Comparison of ENCODE assay signal across 18 cellular contexts in genomic region chr11:11640996-11641395, GRCh38.
"Had no signal": no experiment of that assay in that cellular context is flagged by ENCODE, and none has a peak within 500 bp of the region (broad histone marks: within the 10 kb centered on the region; RNA-seq: fewer than 3 reads in every experiment).

No MANE protein-coding gene starts in this region.

- H3K9me3 Mint-ChIP-seq: activated T-helper 1 cell treated with anti-CD3 and anti-CD28 coated beads, Interleukin-12 subunit alpha, Interleukin-12 subunit beta, Interleukin-2, Interleukin-4 antibody, amounts not matched to agents 30 ng/mL and 10 ng/mL and 1 ng/mL, durations not matched to agents 14 hours and 24 hours and 36 hours had no signal

- H3K9ac ChIP-seq: neural progenitor cell, parathyroid adenoma had no signal

- H3K4me2 ChIP-seq: neural progenitor cell had no signal

- H3K27me3 ChIP-seq: brain microvascular endothelial cell, gastroesophageal sphincter, neural progenitor cell, testis, upper lobe of right lung had no signal

- H3K4me1 Mint-ChIP-seq: activated naive CD8-positive, alpha-beta T cell treated with anti-CD3 and anti-CD28 coated beads for 36 hours had no signal

- DNase-seq: activated CD4-positive, CD25-positive, alpha-beta regulatory T cell treated with anti-CD3 and anti-CD28 coated beads, Interleukin-2, amount 50 U/mL, for 72 hours; activated naive CD8-positive, alpha-beta T cell treated with anti-CD3 and anti-CD28 coated beads for 36 hours; brain microvascular endothelial cell; effector memory CD8-positive, alpha-beta T cell; right cardiac atrium; stimulated activated CD4-positive, alpha-beta T cell treated with anti-CD3 and anti-CD28 coated beads, Interleukin-4, amount 100 ng/mL, for 4 hours; stimulated activated CD8-positive, alpha-beta memory T cell treated with anti-CD3 and anti-CD28 coated beads, Interleukin-4, amount 100 ng/mL, for 48 hours; stimulated activated naive CD4-positive, alpha-beta T cell treated with Interleukin-2 at 50 U/mL for 16 hours; T-helper 9 cell; testis; upper lobe of right lung had no signal

- H3K4me3 Mint-ChIP-seq: activated naive CD8-positive, alpha-beta T cell treated with anti-CD3 and anti-CD28 coated beads for 36 hours; activated T-helper 1 cell treated with anti-CD3 and anti-CD28 coated beads, Interleukin-12 subunit alpha, Interleukin-12 subunit beta, Interleukin-2, Interleukin-4 antibody, amounts not matched to agents 30 ng/mL and 10 ng/mL and 1 ng/mL, durations not matched to agents 14 hours and 24 hours and 36 hours; effector memory CD8-positive, alpha-beta T cell; neural progenitor cell had no signal

- ATAC-seq: effector memory CD8-positive, alpha-beta T cell; gastroesophageal sphincter; upper lobe of right lung had no signal

- H3K36me3 Mint-ChIP-seq: neural progenitor cell had no signal

- H2AFZ ChIP-seq: neural progenitor cell, parathyroid adenoma had no signal

- H3K9me3 ChIP-seq: gastroesophageal sphincter, testis, upper lobe of right lung had no signal

- H3K4me1 ChIP-seq: gastroesophageal sphincter, parathyroid adenoma, testis, upper lobe of right lung had no signal

- FAIRE-seq: keratinocyte had no signal

- H3K27ac ChIP-seq: brain microvascular endothelial cell, neural progenitor cell, parathyroid adenoma, SK-N-MC, testis, upper lobe of right lung had no signal

- H3K36me3 ChIP-seq: brain microvascular endothelial cell, gastroesophageal sphincter, neural progenitor cell, upper lobe of right lung had no signal

- H3K79me2 ChIP-seq: parathyroid adenoma had no signal

- H3K27ac Mint-ChIP-seq: activated naive CD8-positive, alpha-beta T cell treated with anti-CD3 and anti-CD28 coated beads for 36 hours; activated T-helper 1 cell treated with anti-CD3 and anti-CD28 coated beads, Interleukin-12 subunit alpha, Interleukin-12 subunit beta, Interleukin-2, Interleukin-4 antibody, amounts not matched to agents 30 ng/mL and 10 ng/mL and 1 ng/mL, durations not matched to agents 14 hours and 24 hours and 36 hours; effector memory CD8-positive, alpha-beta T cell; neural progenitor cell had no signal

- H3K4me3 ChIP-seq: gastroesophageal sphincter, neural progenitor cell, SK-N-MC, smooth muscle cell, testis, upper lobe of right lung had no signal
